Comparison of ENCODE assay signal across 14 cellular contexts in genomic region chr5:126100767-126101166, GRCh38.
DNase-seq lines count a peak whose midpoint lies in the region; ATAC-seq and TF ChIP-seq lines count a peak whose summit lies in the region.
"Had no signal": no experiment of that assay in that cellular context is flagged by ENCODE, and none has a peak within 500 bp of the region (broad histone marks: within the 10 kb centered on the region; RNA-seq: fewer than 3 reads in every experiment).

No MANE protein-coding gene starts in this region.

- no peak for ATAC-seq in HG03342 (IDR thresholded peaks at IDR 0.05; ENCODE audit: unreplicated experiment)

- DNase-seq in ACHN (peak; percentile 15), GM06990 (ENCODE audit: extremely low read depth, insufficient read length) (no peak), RPMI7951 (ENCODE audit: low read depth) (peak; percentile 49), foreskin fibroblast (no peak), GM13976 (ENCODE audit: low spot score) (no peak), NCI-H1436 (lab: John Stamatoyannopoulos, UW) (no peak), activated gamma-delta T cell (lab: John Stamatoyannopoulos, UW) (no peak)
- DNase-seq: activated CD4-positive, CD25-positive, alpha-beta regulatory T cell; HCEC 1CT; NCI-H1105 treated with DMSO at 0.1 percent for 48 hours; OCI-M1; stimulated activated CD4-positive, alpha-beta T cell treated with anti-CD3 and anti-CD28 coated beads, Interleukin-2, amount 100 ng/mL, for 24 hours had no signal

- in situ Hi-C loops in ACHN (cut with HindIII; ENCODE audit: low pct_ligation_motif_present, low pct_unique_long_range_greater_than_20kb, low sequenced_read_pairs), result no loop called here
- in situ Hi-C loops in GM13976 (cut with MboI; ENCODE audit: low sequenced_read_pairs, unreplicated experiment), result no loop called here

- H3K4me3 ChIP-seq in GM06990 (replicated peaks; ENCODE audit: low read depth, low read length), result no peak overlapping the region
- H3K4me3 ChIP-seq in foreskin fibroblast (ENCODE audit: low read depth in 1 of 2, low read length in 2 of 2), result no peak overlapping the region
- H3K4me3 ChIP-seq: dorsolateral prefrontal cortex had no signal

- TF ChIP-seq CTCF in GM06990 (IDR thresholded peaks at IDR 0.05; ENCODE audit: insufficient read depth, low read length, poor library complexity, severe bottlenecking) (peak; percentile 40), foreskin fibroblast (IDR thresholded peaks at IDR 0.05; ENCODE audit: low read depth, low read length) (peak; percentile 19), GM13976 (IDR thresholded peaks at IDR 0.05; ENCODE audit: borderline replicate concordance, control extremely low read depth, extremely low read depth, insufficient read depth, missing control alignments) (no peak)

- no peaks in the 10 kb centered on the region for H3K36me3 ChIP-seq in GM06990 (ENCODE audit: control insufficient read depth, insufficient read depth, low read length)

- no peaks in the 10 kb centered on the region for H3K27me3 ChIP-seq in GM06990 (replicated peaks; ENCODE audit: control insufficient read depth, insufficient read depth, low read length)
- H3K27me3 ChIP-seq: dorsolateral prefrontal cortex had no signal

Comparison
In these comparisons a context has a peak if more than half of its experiments do, and no peak if none do; other contexts are left out.
1. DNase-seq: peak in ACHN (single experiment) and RPMI7951 (single experiment); none in GM06990 (single experiment), foreskin fibroblast (0 of 2), GM13976 (single experiment), NCI-H1436 (single experiment) and activated gamma-delta T cell (single experiment).